ENCODE assay signal across 1 cellular context in the genomic region with DNA sequence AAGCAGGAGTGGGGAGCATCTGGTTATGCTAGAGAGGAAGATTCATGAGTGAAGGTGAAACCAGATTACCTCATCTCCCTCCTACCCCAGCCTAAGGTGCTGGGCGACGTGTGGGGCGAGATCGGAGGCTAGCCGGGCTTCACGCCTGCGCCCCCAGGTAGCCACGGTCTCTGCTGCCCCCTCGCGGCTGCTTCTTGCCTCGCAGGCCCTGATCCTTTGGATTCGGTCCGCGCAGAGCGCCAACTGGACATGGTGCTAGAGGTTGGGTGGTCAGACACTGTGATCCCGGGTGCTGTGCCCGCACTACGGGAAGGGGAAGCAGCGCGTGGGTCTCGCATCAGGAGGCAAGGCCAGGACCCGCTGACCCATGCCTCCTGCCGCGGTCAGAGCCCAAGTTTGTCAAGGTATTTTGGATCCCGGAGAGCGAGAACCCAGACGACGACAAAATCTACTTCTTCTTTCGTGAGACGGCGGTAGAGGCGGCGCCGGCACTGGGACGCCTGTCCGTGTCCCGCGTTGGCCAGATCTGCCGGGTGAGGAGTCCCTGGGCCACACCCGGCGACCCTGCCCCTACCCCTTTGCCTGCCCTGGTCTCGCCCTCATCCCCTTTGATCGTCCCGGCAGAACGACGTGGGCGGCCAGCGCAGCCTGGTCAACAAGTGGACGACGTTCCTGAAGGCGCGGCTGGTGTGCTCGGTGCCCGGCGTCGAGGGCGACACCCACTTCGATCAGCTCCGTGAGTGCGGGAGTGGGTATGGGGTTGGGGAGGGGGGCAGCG.
TF ChIP-seq lines count a peak whose summit lies in the region.

No MANE protein-coding gene starts in this region.

TF ChIP-seq in PFSK-1, 5 proteins besides CTCF, POLR2A, EP300 and RAD21 (continued from another document):
- TF ChIP-seq, protein P1, sequence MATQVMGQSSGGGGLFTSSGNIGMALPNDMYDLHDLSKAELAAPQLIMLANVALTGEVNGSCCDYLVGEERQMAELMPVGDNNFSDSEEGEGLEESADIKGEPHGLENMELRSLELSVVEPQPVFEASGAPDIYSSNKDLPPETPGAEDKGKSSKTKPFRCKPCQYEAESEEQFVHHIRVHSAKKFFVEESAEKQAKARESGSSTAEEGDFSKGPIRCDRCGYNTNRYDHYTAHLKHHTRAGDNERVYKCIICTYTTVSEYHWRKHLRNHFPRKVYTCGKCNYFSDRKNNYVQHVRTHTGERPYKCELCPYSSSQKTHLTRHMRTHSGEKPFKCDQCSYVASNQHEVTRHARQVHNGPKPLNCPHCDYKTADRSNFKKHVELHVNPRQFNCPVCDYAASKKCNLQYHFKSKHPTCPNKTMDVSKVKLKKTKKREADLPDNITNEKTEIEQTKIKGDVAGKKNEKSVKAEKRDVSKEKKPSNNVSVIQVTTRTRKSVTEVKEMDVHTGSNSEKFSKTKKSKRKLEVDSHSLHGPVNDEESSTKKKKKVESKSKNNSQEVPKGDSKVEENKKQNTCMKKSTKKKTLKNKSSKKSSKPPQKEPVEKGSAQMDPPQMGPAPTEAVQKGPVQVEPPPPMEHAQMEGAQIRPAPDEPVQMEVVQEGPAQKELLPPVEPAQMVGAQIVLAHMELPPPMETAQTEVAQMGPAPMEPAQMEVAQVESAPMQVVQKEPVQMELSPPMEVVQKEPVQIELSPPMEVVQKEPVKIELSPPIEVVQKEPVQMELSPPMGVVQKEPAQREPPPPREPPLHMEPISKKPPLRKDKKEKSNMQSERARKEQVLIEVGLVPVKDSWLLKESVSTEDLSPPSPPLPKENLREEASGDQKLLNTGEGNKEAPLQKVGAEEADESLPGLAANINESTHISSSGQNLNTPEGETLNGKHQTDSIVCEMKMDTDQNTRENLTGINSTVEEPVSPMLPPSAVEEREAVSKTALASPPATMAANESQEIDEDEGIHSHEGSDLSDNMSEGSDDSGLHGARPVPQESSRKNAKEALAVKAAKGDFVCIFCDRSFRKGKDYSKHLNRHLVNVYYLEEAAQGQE (IDR thresholded peaks at IDR 0.05; ENCODE audit: insufficient read depth in 1 of 2, low read depth in 2 of 2, low read length in 2 of 2), result no peak
- TF ChIP-seq POLR2AphosphoS5 (IDR thresholded peaks at IDR 0.05; ENCODE audit: low read depth, low read length), result no peak
- TF ChIP-seq FOXP2 (optimal IDR thresholded peaks at IDR 0.05; ENCODE audit: borderline replicate concordance, extremely low read depth, extremely low read length, insufficient read depth), result peak; percentile 84
- TF ChIP-seq SIN3A (IDR thresholded peaks at IDR 0.05; ENCODE audit: borderline replicate concordance, insufficient read depth, low read length), result no peak
